Comparison of ENCODE assay signal across 22 cellular contexts in genomic region chr17:52155301-52155700, GRCh38. TPM values are rescaled to one million over a fixed set of nuclear protein-coding genes. Genes with fewer than 3 reads are reported as not detected.
DNase-seq lines count a peak whose midpoint lies in the region; ATAC-seq, FAIRE-seq and TF ChIP-seq lines count a peak whose summit lies in the region.
"Had no signal": no experiment of that assay in that cellular context is flagged by ENCODE, and none has a peak within 500 bp of the region (broad histone marks: within the 10 kb centered on the region; RNA-seq: fewer than 3 reads in every experiment).

No MANE protein-coding gene starts in this region.

- H3K27me3 ChIP-seq in RWPE2 (ENCODE audit: insufficient read depth, poor library complexity, severe bottlenecking): peaks cover 39% of the 10 kb centered on the region

- TF ChIP-seq CTCF in RWPE2 (IDR thresholded peaks at IDR 0.05; ENCODE audit: poor library complexity, severe bottlenecking): no peak
- TF ChIP-seq CTCF in epithelial cell of esophagus (IDR thresholded peaks at IDR 0.05; ENCODE audit: insufficient read depth, low read depth, low read length, missing control alignments): no peak
- TF ChIP-seq CTCF in nephron (IDR thresholded peaks at IDR 0.05; ENCODE audit: unreplicated experiment in 3 of 3): no peak
- TF ChIP-seq CTCF in type B pancreatic cell (conservative IDR thresholded peaks at IDR 0.05): no peak

- H3K4me1 Mint-ChIP-seq in nephron (peaks cover 31% of the 10 kb centered on the region), type B pancreatic cell (ENCODE audit: unreplicated experiment) (peaks cover 5% of the 10 kb centered on the region)

- peak; percentile 81 for ATAC-seq in RWPE2 (ENCODE audit: low read depth)

- H3K27ac ChIP-seq in RWPE2 (ENCODE audit: poor library complexity, severe bottlenecking): no peak overlapping the region

- peak overlapping the region; percentile 12 to 93 (median 18) for H3K4me3 Mint-ChIP-seq in nephron
- no peak overlapping the region for H3K4me3 Mint-ChIP-seq in type B pancreatic cell
- H3K4me3 Mint-ChIP-seq: CD4-positive, alpha-beta memory T cell; HFFc6 had no signal

- H3K36me3 ChIP-seq in RWPE2 (ENCODE audit: low read depth): no peaks in the 10 kb centered on the region
- H3K36me3 ChIP-seq: HAP-1 had no signal

- DNase-seq in ELR (ENCODE audit: low read depth) (peak; percentile 70), RWPE2 (ENCODE audit: low spot score) (no peak), epithelial cell of esophagus (ENCODE audit: low read depth) (peak; percentile 53), type B pancreatic cell (ENCODE audit: extremely low spot score, unreplicated experiment) (no peak), GM19239 (ENCODE audit: insufficient read length, low spot score) (no peak), NCI-H187 (lab: John Stamatoyannopoulos, UW) (no peak)
- DNase-seq: CD4-positive, alpha-beta memory T cell; DMS 273 treated with DMSO at 0.1 percent for 48 hours; DMS79; EL; GF-D8; GOT3; HFFc6 had no signal

- no peak overlapping the region for H3K4me3 ChIP-seq in RWPE2 (ENCODE audit: severe bottlenecking)
- H3K4me3 ChIP-seq in epithelial cell of esophagus (ENCODE audit: low read length): no peak overlapping the region
- H3K4me3 ChIP-seq: HAP-1 had no signal

- no peaks in the 10 kb centered on the region for H3K9me3 ChIP-seq in RWPE2 (ENCODE audit: severe bottlenecking)
- H3K9me3 ChIP-seq: HAP-1 had no signal

- peaks cover 4% of the 10 kb centered on the region for H3K36me3 Mint-ChIP-seq in nephron (ENCODE audit: low read depth)
- H3K36me3 Mint-ChIP-seq in type B pancreatic cell: no peaks in the 10 kb centered on the region
- H3K36me3 Mint-ChIP-seq: CD4-positive, alpha-beta memory T cell had no signal

- peaks cover 75% of the 10 kb centered on the region for H3K27me3 Mint-ChIP-seq in nephron (ENCODE audit: low read depth)
- peaks cover 80% of the 10 kb centered on the region for H3K27me3 Mint-ChIP-seq in type B pancreatic cell

- H3K9me3 Mint-ChIP-seq in nephron: peaks cover 6% of the 10 kb centered on the region
- H3K9me3 Mint-ChIP-seq in type B pancreatic cell: no peaks in the 10 kb centered on the region

- no peak for FAIRE-seq in GM19239 (lab: Jason Lieb, UNC)
- FAIRE-seq: D721Med, GM12891, GM18507, H54 had no signal

- peaks cover 4% of the 10 kb centered on the region for H3K4me1 ChIP-seq in RWPE2 (ENCODE audit: insufficient read depth, poor library complexity, severe bottlenecking)
- H3K4me1 ChIP-seq: HAP-1 had no signal

- H3K27ac Mint-ChIP-seq in nephron (no peak overlapping the region), type B pancreatic cell (no peak overlapping the region)
- H3K27ac Mint-ChIP-seq: CD4-positive, alpha-beta memory T cell; HFFc6 had no signal

RNA-seq across cellular contexts. Expression of gene CA10, which starts 3.2 kb away (rescaled TPM):
- total RNA-seq in type B pancreatic cell (ENCODE audit: low replicate concordance): 0.90 and 2.2 TPM in 2 replicates
- total RNA-seq: A172; A673; CD4-positive, alpha-beta memory T cell; G401; HFFc6 had no signal

Comparison
In these comparisons a context has a peak if more than half of its experiments do, and no peak if none do; other contexts are left out.
1. DNase-seq: peak in ELR (single experiment) and epithelial cell of esophagus (single experiment); none in RWPE2 (single experiment), type B pancreatic cell (single experiment), GM19239 (single experiment) and NCI-H187 (0 of 2).